ENCODE assay signal across 27 cellular contexts in the genomic region with DNA sequence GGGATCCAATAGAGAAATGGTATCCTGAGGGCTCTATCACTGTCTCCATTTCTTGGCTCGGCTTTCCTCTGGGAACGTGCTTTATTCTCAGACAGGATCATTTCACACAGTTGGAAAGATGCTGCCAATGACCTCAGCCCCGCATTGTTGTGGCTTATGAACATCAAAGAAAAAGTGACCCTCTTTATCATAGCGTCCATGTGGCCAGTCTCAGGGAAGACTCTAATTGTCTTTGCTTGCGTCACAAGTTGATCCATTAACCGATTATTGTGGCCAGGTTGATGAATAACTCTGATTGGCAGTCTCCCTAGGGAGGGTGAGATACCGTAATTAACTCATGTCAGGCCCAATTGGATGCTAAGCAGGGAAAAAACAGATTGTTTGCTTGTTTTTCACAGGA. TPM values are rescaled to one million over a fixed set of nuclear protein-coding genes. Genes with fewer than 3 reads are reported as not detected.
A peak's percentile ranks its signal among the peaks of the same experiment; 100 is the strongest.
DNase-seq lines count a peak whose midpoint lies in the region; ATAC-seq, FAIRE-seq and TF ChIP-seq lines count a peak whose summit lies in the region.
"Had no signal": no experiment of that assay in that cellular context is flagged by ENCODE, and none has a peak within 500 bp of the region (broad histone marks: within the 10 kb centered on the region; RNA-seq: fewer than 3 reads in every experiment).

No MANE protein-coding gene starts in this region.

- no peak for TF ChIP-seq CTCF in epithelial cell of proximal tubule (conservative IDR thresholded peaks at IDR 0.05; ENCODE audit: low read depth, low read length)

- no peak overlapping the region for H3K4me3 ChIP-seq in epithelial cell of proximal tubule (ENCODE audit: low read depth, low read length)
- H3K4me3 ChIP-seq: BLaER1, heart left ventricle, upper lobe of right lung had no signal

- DNase-seq in EH (ENCODE audit: low read depth) = peak; percentile 12
- peak; percentile 59 for DNase-seq in RCC 7860 (ENCODE audit: low spot score)
- peak; percentile 61 for DNase-seq in epithelial cell of proximal tubule (ENCODE audit: low read depth)
- DNase-seq in myocyte (ENCODE audit: low read depth) = peak; percentile 46
- no peak for DNase-seq in NCI-H1092 (lab: John Stamatoyannopoulos, UW)
- no peak for DNase-seq in NCI-H187 treated with DMSO at 0.1 percent for 48 hours (lab: John Stamatoyannopoulos, UW)
- no peak for DNase-seq in NCI-H187 (lab: John Stamatoyannopoulos, UW)
- DNase-seq: ACHN; activated CD4-positive, alpha-beta T cell treated with anti-CD3 and anti-CD28 coated beads for 48 hours; activated CD8-positive, alpha-beta memory T cell treated with anti-CD3 and anti-CD28 coated beads, Interleukin-2, amount 10 ng/mL, durations not matched to agents 7 days and 5 days; activated naive CD4-positive, alpha-beta T cell treated with anti-CD3 and anti-CD28 coated beads, Interleukin-2, amount 10 ng/mL, durations not matched to agents 7 days and 5 days; activated T-cell treated with anti-CD3 and anti-CD28 coated beads, Interleukin-2, amount 50 U/mL, for 48 hours; DMS79 treated with DMSO at 0.1 percent for 48 hours; heart left ventricle; mammary epithelial cell; NCI-H146; NCI-H524 treated with DMSO at 0.1 percent for 48 hours; stimulated activated CD4-positive, alpha-beta T cell treated with anti-CD3 and anti-CD28 coated beads, Interleukin-4, amount 100 ng/mL, for 4 hours; upper lobe of right lung; WERI-Rb-1 had no signal

- no peak for ATAC-seq in GM19467 (IDR thresholded peaks at IDR 0.05; ENCODE audit: unreplicated experiment)
- ATAC-seq: activated CD8-positive, alpha-beta memory T cell treated with anti-CD3 and anti-CD28 coated beads, Interleukin-2, amount 10 ng/mL, durations not matched to agents 7 days and 5 days; heart left ventricle; sciatic nerve; stimulated activated memory B cell treated with anti-CD40 and anti-IgM and Interleukin-4, amounts not matched to agents 10 μg/mL and 1 μg/mL and 100 μg/mL, for 72 hours; upper lobe of right lung had no signal

- FAIRE-seq in RCC 7860 (lab: Jason Lieb, UNC) = peak; percentile 85
- FAIRE-seq: GM18507 had no signal

RNA-seq across cellular contexts. Expression of gene TMEM9, which starts 10.4 kb away (rescaled TPM):
- total RNA-seq in epithelial cell of proximal tubule (85.1 and 126 TPM in 2 replicates), myocyte (86.5 and 88.2 TPM in 2 replicates)
- 109 TPM for polyA plus RNA-seq in myocyte (2012)

RNA-seq across cellular contexts. Expression of gene IGFN1, which starts 26.0 kb away (rescaled TPM):
- 0.14 and 0.86 TPM in 2 replicates for total RNA-seq in epithelial cell of proximal tubule
- 0.26 and 0.29 TPM in 2 replicates for total RNA-seq in myocyte
- polyA plus RNA-seq in myocyte (2012) = 0.08 TPM
- total RNA-seq: activated CD8-positive, alpha-beta memory T cell treated with anti-CD3 and anti-CD28 coated beads, Interleukin-2, amount 10 ng/mL, durations not matched to agents 7 days and 5 days; OCI-LY7 had no signal

RNA-seq across cellular contexts. Expression of gene ASCL5, which starts 37.7 kb away (rescaled TPM):
- total RNA-seq in epithelial cell of proximal tubule (not detected in 2 replicates), myocyte (not detected in 2 replicates)
- polyA plus RNA-seq in myocyte (2012) = 0.25 TPM
- total RNA-seq: activated CD8-positive, alpha-beta memory T cell treated with anti-CD3 and anti-CD28 coated beads, Interleukin-2, amount 10 ng/mL, durations not matched to agents 7 days and 5 days; heart left ventricle; kidney epithelial cell; mammary epithelial cell; OCI-LY7; sciatic nerve had no signal
- polyA plus RNA-seq: heart left ventricle, mammary epithelial cell had no signal

RNA-seq across cellular contexts. Expression of gene CACNA1S, which starts 52.4 kb away (rescaled TPM):
- total RNA-seq in epithelial cell of proximal tubule (not detected in 2 replicates), myocyte (57.2 and 58.9 TPM in 2 replicates)
- polyA plus RNA-seq in myocyte (2012) = 32.0 TPM
- total RNA-seq: activated CD8-positive, alpha-beta memory T cell treated with anti-CD3 and anti-CD28 coated beads, Interleukin-2, amount 10 ng/mL, durations not matched to agents 7 days and 5 days; heart left ventricle; kidney epithelial cell; mammary epithelial cell; OCI-LY7; sciatic nerve had no signal
- polyA plus RNA-seq: heart left ventricle, mammary epithelial cell had no signal

Comparison
In these comparisons a context has a peak if more than half of its experiments do, and no peak if none do; other contexts are left out.
1. DNase-seq: peak in EH (single experiment), RCC 7860 (single experiment), epithelial cell of proximal tubule (single experiment) and myocyte (single experiment); none in NCI-H1092 (single experiment), NCI-H187 treated with DMSO at 0.1 percent for 48 hours (single experiment) and NCI-H187 (0 of 2).